ENCODE assay signal across 1 cellular context in the genomic region with DNA sequence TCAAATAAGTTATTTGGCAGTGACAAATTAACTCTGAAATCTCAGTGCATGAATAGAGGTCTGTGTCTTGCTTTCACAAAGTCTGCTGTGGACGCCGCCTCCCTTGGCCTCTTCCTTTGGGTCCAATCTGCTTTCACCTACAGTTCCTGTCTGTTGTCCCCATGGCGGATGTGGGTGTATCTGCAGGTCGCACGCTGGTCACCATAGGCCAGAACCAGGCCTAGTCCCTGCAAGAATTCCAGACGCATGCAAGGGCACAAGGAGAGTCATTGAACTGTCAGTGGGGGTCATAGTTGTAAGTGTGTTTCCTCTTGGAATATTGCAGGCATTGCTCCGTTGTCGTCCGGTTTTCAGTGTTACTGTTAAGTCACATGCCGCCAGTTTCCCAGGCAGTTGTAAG.
A peak's percentile ranks its signal among the peaks of the same experiment; 100 is the strongest.
TF ChIP-seq lines count a peak whose summit lies in the region.

No MANE protein-coding gene starts in this region.

TF ChIP-seq in HepG2, 621 proteins besides CTCF, POLR2A, EP300 and RAD21 (continued from another document and continues in another):
- TF ChIP-seq, protein P1, sequence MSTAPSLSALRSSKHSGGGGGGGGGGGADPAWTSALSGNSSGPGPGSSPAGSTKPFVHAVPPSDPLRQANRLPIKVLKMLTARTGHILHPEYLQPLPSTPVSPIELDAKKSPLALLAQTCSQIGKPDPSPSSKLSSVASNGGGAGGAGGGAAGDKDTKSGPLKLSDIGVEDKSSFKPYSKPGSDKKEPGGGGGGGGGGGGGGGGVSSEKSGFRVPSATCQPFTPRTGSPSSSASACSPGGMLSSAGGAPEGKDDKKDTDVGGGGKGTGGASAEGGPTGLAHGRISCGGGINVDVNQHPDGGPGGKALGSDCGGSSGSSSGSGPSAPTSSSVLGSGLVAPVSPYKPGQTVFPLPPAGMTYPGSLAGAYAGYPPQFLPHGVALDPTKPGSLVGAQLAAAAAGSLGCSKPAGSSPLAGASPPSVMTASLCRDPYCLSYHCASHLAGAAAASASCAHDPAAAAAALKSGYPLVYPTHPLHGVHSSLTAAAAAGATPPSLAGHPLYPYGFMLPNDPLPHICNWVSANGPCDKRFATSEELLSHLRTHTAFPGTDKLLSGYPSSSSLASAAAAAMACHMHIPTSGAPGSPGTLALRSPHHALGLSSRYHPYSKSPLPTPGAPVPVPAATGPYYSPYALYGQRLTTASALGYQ (CRISPR knock-in tag; IDR thresholded peaks at IDR 0.05): no peak
- TF ChIP-seq, protein P2, sequence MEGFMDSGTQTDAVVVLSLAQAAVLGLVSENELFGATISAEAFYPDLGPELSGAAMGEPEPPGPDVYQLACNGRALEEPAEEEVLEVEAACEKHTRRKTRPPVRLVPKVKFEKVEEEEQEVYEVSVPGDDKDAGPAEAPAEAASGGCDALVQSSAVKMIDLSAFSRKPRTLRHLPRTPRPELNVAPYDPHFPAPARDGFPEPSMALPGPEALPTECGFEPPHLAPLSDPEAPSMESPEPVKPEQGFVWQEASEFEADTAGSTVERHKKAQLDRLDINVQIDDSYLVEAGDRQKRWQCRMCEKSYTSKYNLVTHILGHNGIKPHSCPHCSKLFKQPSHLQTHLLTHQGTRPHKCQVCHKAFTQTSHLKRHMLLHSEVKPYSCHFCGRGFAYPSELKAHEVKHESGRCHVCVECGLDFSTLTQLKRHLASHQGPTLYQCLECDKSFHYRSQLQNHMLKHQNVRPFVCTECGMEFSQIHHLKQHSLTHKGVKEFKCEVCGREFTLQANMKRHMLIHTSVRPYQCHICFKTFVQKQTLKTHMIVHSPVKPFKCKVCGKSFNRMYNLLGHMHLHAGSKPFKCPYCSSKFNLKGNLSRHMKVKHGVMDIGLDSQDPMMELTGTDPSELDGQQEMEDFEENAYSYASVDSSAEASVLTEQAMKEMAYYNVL (CRISPR knock-in tag; IDR thresholded peaks at IDR 0.05; ENCODE audit: borderline replicate concordance): peak; percentile 54; the same call in 1 of the 2 replicates
- TF ChIP-seq ZNF746 (CRISPR knock-in tag; IDR thresholded peaks at IDR 0.05): no peak
- no peak for TF ChIP-seq NFATC3 (CRISPR knock-in tag; IDR thresholded peaks at IDR 0.05)
- TF ChIP-seq, protein P3, sequence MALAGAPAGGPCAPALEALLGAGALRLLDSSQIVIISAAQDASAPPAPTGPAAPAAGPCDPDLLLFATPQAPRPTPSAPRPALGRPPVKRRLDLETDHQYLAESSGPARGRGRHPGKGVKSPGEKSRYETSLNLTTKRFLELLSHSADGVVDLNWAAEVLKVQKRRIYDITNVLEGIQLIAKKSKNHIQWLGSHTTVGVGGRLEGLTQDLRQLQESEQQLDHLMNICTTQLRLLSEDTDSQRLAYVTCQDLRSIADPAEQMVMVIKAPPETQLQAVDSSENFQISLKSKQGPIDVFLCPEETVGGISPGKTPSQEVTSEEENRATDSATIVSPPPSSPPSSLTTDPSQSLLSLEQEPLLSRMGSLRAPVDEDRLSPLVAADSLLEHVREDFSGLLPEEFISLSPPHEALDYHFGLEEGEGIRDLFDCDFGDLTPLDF (CRISPR knock-in tag; IDR thresholded peaks at IDR 0.05): no peak
- TF ChIP-seq RNF2 (conservative IDR thresholded peaks at IDR 0.05; ENCODE audit: low read depth): no peak
- TF ChIP-seq ZNF101 (CRISPR knock-in tag; IDR thresholded peaks at IDR 0.05; ENCODE audit: borderline replicate concordance, low read depth): no peak
- TF ChIP-seq ZNF75D (CRISPR knock-in tag; IDR thresholded peaks at IDR 0.05; ENCODE audit: borderline replicate concordance): no peak
- TF ChIP-seq, protein P4, sequence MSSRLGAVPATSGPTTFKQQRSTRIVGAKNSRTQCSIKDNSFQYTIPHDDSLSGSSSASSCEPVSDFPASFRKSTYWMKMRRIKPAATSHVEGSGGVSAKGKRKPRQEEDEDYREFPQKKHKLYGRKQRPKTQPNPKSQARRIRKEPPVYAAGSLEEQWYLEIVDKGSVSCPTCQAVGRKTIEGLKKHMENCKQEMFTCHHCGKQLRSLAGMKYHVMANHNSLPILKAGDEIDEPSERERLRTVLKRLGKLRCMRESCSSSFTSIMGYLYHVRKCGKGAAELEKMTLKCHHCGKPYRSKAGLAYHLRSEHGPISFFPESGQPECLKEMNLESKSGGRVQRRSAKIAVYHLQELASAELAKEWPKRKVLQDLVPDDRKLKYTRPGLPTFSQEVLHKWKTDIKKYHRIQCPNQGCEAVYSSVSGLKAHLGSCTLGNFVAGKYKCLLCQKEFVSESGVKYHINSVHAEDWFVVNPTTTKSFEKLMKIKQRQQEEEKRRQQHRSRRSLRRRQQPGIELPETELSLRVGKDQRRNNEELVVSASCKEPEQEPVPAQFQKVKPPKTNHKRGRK (CRISPR knock-in tag; IDR thresholded peaks at IDR 0.05): no peak
- TF ChIP-seq, protein P5, sequence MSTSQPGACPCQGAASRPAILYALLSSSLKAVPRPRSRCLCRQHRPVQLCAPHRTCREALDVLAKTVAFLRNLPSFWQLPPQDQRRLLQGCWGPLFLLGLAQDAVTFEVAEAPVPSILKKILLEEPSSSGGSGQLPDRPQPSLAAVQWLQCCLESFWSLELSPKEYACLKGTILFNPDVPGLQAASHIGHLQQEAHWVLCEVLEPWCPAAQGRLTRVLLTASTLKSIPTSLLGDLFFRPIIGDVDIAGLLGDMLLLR (CRISPR knock-in tag; IDR thresholded peaks at IDR 0.05): no peak
- TF ChIP-seq, protein P6, sequence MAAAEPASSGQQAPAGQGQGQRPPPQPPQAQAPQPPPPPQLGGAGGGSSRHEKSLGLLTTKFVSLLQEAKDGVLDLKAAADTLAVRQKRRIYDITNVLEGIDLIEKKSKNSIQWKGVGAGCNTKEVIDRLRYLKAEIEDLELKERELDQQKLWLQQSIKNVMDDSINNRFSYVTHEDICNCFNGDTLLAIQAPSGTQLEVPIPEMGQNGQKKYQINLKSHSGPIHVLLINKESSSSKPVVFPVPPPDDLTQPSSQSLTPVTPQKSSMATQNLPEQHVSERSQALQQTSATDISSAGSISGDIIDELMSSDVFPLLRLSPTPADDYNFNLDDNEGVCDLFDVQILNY (CRISPR knock-in tag; conservative IDR thresholded peaks at IDR 0.05): no peak
- TF ChIP-seq HMG20A (CRISPR knock-in tag; IDR thresholded peaks at IDR 0.05; ENCODE audit: borderline replicate concordance): no peak; the same call in 1 of the 2 replicates
- TF ChIP-seq ZNF569 (CRISPR knock-in tag; IDR thresholded peaks at IDR 0.05; ENCODE audit: borderline replicate concordance): no peak
- TF ChIP-seq, protein P7, sequence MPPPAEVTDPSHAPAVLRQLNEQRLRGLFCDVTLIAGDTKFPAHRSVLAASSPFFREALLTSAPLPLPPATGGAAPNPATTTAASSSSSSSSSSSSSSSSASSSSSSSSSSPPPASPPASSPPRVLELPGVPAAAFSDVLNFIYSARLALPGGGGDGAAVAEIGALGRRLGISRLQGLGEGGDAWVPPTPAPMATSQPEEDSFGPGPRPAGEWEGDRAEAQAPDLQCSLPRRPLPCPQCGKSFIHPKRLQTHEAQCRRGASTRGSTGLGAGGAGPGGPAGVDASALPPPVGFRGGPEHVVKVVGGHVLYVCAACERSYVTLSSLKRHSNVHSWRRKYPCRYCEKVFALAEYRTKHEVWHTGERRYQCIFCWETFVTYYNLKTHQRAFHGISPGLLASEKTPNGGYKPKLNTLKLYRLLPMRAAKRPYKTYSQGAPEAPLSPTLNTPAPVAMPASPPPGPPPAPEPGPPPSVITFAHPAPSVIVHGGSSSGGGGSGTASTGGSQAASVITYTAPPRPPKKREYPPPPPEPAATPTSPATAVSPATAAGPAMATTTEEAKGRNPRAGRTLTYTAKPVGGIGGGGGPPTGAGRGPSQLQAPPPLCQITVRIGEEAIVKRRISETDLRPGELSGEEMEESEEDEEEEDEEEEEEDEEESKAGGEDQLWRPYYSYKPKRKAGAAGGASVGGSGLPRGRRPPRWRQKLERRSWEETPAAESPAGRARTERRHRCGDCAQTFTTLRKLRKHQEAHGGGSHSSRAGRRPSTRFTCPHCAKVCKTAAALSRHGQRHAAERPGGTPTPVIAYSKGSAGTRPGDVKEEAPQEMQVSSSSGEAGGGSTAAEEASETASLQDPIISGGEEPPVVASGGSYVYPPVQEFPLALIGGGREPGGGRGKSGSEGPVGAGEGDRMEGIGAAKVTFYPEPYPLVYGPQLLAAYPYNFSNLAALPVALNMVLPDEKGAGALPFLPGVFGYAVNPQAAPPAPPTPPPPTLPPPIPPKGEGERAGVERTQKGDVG (CRISPR knock-in tag; IDR thresholded peaks at IDR 0.05; ENCODE audit: borderline replicate concordance): no peak
- TF ChIP-seq KMT2B (CRISPR knock-in tag; IDR thresholded peaks at IDR 0.05): peak; percentile 69; the same call in 1 of the 2 replicates
- no peak for TF ChIP-seq ZNF543 (CRISPR knock-in tag; IDR thresholded peaks at IDR 0.05)
- TF ChIP-seq ZNF460 (CRISPR knock-in tag; IDR thresholded peaks at IDR 0.05; ENCODE audit: borderline replicate concordance): no peak
- TF ChIP-seq ZNF230 (CRISPR knock-in tag; IDR thresholded peaks at IDR 0.05): no peak
- TF ChIP-seq MYC (CRISPR knock-in tag; IDR thresholded peaks at IDR 0.05; ENCODE audit: borderline replicate concordance): peak; percentile 78; the same call in 1 of the 2 replicates
- no peak for TF ChIP-seq ZNF180 (CRISPR knock-in tag; IDR thresholded peaks at IDR 0.05; ENCODE audit: borderline replicate concordance, low read depth)
- TF ChIP-seq SCMH1 (CRISPR knock-in tag; IDR thresholded peaks at IDR 0.05; ENCODE audit: borderline replicate concordance): no peak
- TF ChIP-seq, protein P8, sequence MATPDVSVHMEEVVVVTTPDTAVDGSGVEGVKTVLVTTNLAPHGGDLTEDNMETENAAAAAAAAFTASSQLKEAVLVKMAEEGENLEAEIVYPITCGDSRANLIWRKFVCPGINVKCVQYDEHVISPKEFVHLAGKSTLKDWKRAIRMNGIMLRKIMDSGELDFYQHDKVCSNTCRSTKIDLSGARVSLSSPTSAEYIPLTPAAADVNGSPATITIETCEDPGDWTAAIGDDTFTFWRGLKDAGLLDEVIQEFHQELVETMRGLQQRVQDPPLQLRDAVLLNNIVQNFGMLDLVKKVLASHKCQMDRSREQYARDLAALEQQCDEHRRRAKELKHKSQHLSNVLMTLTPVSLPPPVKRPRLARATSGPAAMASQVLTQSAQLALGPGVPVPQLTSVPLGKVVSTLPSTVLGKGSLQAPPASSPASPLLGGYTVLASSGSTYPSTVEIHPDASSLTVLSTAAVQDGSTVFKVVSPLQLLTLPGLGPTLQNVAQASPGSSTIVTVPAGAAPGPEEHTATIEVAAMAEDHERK (CRISPR knock-in tag; IDR thresholded peaks at IDR 0.05; ENCODE audit: low read depth): no peak
- TF ChIP-seq CEBPB (IDR thresholded peaks at IDR 0.05; ENCODE audit: borderline replicate concordance, low read depth, low read length): no peak
- TF ChIP-seq, protein P9, sequence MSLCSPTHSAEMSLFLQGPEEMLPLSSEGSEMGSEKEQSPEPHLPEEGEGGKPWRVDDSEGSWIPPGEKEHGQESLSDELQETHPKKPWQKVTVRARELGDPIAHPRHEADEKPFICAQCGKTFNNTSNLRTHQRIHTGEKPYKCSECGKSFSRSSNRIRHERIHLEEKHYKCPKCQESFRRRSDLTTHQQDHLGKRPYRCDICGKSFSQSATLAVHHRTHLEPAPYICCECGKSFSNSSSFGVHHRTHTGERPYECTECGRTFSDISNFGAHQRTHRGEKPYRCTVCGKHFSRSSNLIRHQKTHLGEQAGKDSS (CRISPR knock-in tag; IDR thresholded peaks at IDR 0.05; ENCODE audit: borderline replicate concordance, low read depth): no peak
- TF ChIP-seq, protein P10, sequence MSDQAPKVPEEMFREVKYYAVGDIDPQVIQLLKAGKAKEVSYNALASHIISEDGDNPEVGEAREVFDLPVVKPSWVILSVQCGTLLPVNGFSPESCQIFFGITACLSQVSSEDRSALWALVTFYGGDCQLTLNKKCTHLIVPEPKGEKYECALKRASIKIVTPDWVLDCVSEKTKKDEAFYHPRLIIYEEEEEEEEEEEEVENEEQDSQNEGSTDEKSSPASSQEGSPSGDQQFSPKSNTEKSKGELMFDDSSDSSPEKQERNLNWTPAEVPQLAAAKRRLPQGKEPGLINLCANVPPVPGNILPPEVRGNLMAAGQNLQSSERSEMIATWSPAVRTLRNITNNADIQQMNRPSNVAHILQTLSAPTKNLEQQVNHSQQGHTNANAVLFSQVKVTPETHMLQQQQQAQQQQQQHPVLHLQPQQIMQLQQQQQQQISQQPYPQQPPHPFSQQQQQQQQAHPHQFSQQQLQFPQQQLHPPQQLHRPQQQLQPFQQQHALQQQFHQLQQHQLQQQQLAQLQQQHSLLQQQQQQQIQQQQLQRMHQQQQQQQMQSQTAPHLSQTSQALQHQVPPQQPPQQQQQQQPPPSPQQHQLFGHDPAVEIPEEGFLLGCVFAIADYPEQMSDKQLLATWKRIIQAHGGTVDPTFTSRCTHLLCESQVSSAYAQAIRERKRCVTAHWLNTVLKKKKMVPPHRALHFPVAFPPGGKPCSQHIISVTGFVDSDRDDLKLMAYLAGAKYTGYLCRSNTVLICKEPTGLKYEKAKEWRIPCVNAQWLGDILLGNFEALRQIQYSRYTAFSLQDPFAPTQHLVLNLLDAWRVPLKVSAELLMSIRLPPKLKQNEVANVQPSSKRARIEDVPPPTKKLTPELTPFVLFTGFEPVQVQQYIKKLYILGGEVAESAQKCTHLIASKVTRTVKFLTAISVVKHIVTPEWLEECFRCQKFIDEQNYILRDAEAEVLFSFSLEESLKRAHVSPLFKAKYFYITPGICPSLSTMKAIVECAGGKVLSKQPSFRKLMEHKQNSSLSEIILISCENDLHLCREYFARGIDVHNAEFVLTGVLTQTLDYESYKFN (CRISPR knock-in tag; conservative IDR thresholded peaks at IDR 0.05): peak; percentile 60
- peak; percentile 76 for TF ChIP-seq RXRB (CRISPR knock-in tag; IDR thresholded peaks at IDR 0.05; ENCODE audit: borderline replicate concordance)
- TF ChIP-seq, protein P11, sequence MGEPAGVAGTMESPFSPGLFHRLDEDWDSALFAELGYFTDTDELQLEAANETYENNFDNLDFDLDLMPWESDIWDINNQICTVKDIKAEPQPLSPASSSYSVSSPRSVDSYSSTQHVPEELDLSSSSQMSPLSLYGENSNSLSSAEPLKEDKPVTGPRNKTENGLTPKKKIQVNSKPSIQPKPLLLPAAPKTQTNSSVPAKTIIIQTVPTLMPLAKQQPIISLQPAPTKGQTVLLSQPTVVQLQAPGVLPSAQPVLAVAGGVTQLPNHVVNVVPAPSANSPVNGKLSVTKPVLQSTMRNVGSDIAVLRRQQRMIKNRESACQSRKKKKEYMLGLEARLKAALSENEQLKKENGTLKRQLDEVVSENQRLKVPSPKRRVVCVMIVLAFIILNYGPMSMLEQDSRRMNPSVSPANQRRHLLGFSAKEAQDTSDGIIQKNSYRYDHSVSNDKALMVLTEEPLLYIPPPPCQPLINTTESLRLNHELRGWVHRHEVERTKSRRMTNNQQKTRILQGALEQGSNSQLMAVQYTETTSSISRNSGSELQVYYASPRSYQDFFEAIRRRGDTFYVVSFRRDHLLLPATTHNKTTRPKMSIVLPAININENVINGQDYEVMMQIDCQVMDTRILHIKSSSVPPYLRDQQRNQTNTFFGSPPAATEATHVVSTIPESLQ (CRISPR knock-in tag; conservative IDR thresholded peaks at IDR 0.05): no peak
- no peak for TF ChIP-seq IKZF4 (CRISPR knock-in tag; IDR thresholded peaks at IDR 0.05; ENCODE audit: borderline replicate concordance, low read depth, not compliant biosample characterization)
- no peak for TF ChIP-seq STAT5B (CRISPR knock-in tag; IDR thresholded peaks at IDR 0.05)
- no peak for TF ChIP-seq JUND (CRISPR knock-in tag; IDR thresholded peaks at IDR 0.05)
- no peak for TF ChIP-seq ZNF782 (CRISPR knock-in tag; IDR thresholded peaks at IDR 0.05; ENCODE audit: borderline replicate concordance)
- TF ChIP-seq HDAC1 (CRISPR knock-in tag; IDR thresholded peaks at IDR 0.05): peak; percentile 79
- TF ChIP-seq CHD2 (IDR thresholded peaks at IDR 0.05; ENCODE audit: low read depth, low read length): no peak
- no peak for TF ChIP-seq WIZ (CRISPR knock-in tag; IDR thresholded peaks at IDR 0.05)
- peak; percentile 62 for TF ChIP-seq FOSL2 (CRISPR knock-in tag; IDR thresholded peaks at IDR 0.05)
- TF ChIP-seq NCOA5 (CRISPR knock-in tag; IDR thresholded peaks at IDR 0.05): no peak
- TF ChIP-seq ZNF225 (CRISPR knock-in tag; IDR thresholded peaks at IDR 0.05): no peak
- no peak for TF ChIP-seq ZNF326 (CRISPR knock-in tag; IDR thresholded peaks at IDR 0.05; ENCODE audit: borderline replicate concordance)
- TF ChIP-seq ZFP36 (IDR thresholded peaks at IDR 0.05; ENCODE audit: borderline replicate concordance, low read depth, low read length, partially characterized antibody): no peak
- no peak for TF ChIP-seq PITX1 (CRISPR knock-in tag; IDR thresholded peaks at IDR 0.05)
